Comparison of ENCODE assay signal across 3 cellular contexts in genomic region chr7:50567715-50568261, GRCh38.
A peak's percentile ranks its signal among the peaks of the same experiment; 100 is the strongest.
TF ChIP-seq lines count a peak whose summit lies in the region.

No MANE protein-coding gene starts in this region.

TF ChIP-seq in liver, 16 proteins besides CTCF, POLR2A, EP300 and RAD21 (continued from another document):
- no peak for TF ChIP-seq HNF4G (IDR thresholded peaks at IDR 0.05)
- peak; percentile 25 to 68 for TF ChIP-seq RXRA (IDR thresholded peaks at IDR 0.05)
- no peak for TF ChIP-seq NR2F2 (IDR thresholded peaks at IDR 0.05)
- TF ChIP-seq GABPA (IDR thresholded peaks at IDR 0.05 in 1 of 2, conservative IDR thresholded peaks at IDR 0.05 in 1 of 2): no peak
- TF ChIP-seq ZBTB33 (IDR thresholded peaks at IDR 0.05): no peak
- TF ChIP-seq SP1 (IDR thresholded peaks at IDR 0.05): peak; percentile 9
- no peak for TF ChIP-seq EGR1 (IDR thresholded peaks at IDR 0.05; ENCODE audit: low read depth in 2 of 2)
- no peak for TF ChIP-seq JUND (IDR thresholded peaks at IDR 0.05)
- no peak for TF ChIP-seq YY1 (IDR thresholded peaks at IDR 0.05)
- TF ChIP-seq REST (IDR thresholded peaks at IDR 0.05): no peak

TF ChIP-seq in HepG2, 621 proteins besides CTCF, POLR2A, EP300 and RAD21:
- TF ChIP-seq DMTF1 (CRISPR knock-in tag; IDR thresholded peaks at IDR 0.05) (no peak), ZNF878 (CRISPR knock-in tag; IDR thresholded peaks at IDR 0.05) (no peak), IRF9 (CRISPR knock-in tag; IDR thresholded peaks at IDR 0.05; ENCODE audit: borderline replicate concordance) (no peak), ZNF20 (CRISPR knock-in tag; IDR thresholded peaks at IDR 0.05) (no peak), ZNF354B (CRISPR knock-in tag; IDR thresholded peaks at IDR 0.05) (no peak), ZNF569 (CRISPR knock-in tag; IDR thresholded peaks at IDR 0.05; ENCODE audit: borderline replicate concordance) (no peak), HOXD1 (CRISPR knock-in tag; IDR thresholded peaks at IDR 0.05) (no peak), MAFG (CRISPR knock-in tag; IDR thresholded peaks at IDR 0.05) (no peak), ZNF530 (CRISPR knock-in tag; IDR thresholded peaks at IDR 0.05; ENCODE audit: low read depth) (no peak), ZNF572 (CRISPR knock-in tag; IDR thresholded peaks at IDR 0.05) (no peak), NRL (CRISPR knock-in tag; IDR thresholded peaks at IDR 0.05; ENCODE audit: borderline replicate concordance) (no peak), TCF7 (IDR thresholded peaks at IDR 0.05; ENCODE audit: low read depth) (no peak), EHMT2 (IDR thresholded peaks at IDR 0.05; ENCODE audit: borderline replicate concordance, low read depth, low read length) (no peak), KMT2A (CRISPR knock-in tag; IDR thresholded peaks at IDR 0.05) (no peak), RFX3 (CRISPR knock-in tag; IDR thresholded peaks at IDR 0.05) (no peak), FOSL2 (CRISPR knock-in tag; IDR thresholded peaks at IDR 0.05) (no peak), MIXL1 (CRISPR knock-in tag; IDR thresholded peaks at IDR 0.05) (no peak)

TF ChIP-seq in SK-N-SH treated with all-trans-retinoic acid at 6 μM for 48 hours, 23 proteins besides CTCF, POLR2A, EP300 and RAD21 (continued from another document):
- no peak for TF ChIP-seq PATZ1 (CRISPR knock-in tag; IDR thresholded peaks at IDR 0.05; ENCODE audit: borderline replicate concordance)
- TF ChIP-seq RARB (CRISPR knock-in tag; IDR thresholded peaks at IDR 0.05): no peak
- no peak for TF ChIP-seq ZNF565 (CRISPR knock-in tag; conservative IDR thresholded peaks at IDR 0.05; ENCODE audit: low read depth)
- TF ChIP-seq PPARA (CRISPR knock-in tag; IDR thresholded peaks at IDR 0.05; ENCODE audit: borderline replicate concordance): no peak
- TF ChIP-seq ISL1 (CRISPR knock-in tag; IDR thresholded peaks at IDR 0.05): no peak
- TF ChIP-seq ESRRG (CRISPR knock-in tag; IDR thresholded peaks at IDR 0.05): no peak
- no peak for TF ChIP-seq ZFP30 (CRISPR knock-in tag; IDR thresholded peaks at IDR 0.05)
- no peak for TF ChIP-seq POU6F1 (CRISPR knock-in tag; IDR thresholded peaks at IDR 0.05; ENCODE audit: borderline replicate concordance, low read depth)
- no peak for TF ChIP-seq ZNF8 (CRISPR knock-in tag; IDR thresholded peaks at IDR 0.05)
- TF ChIP-seq CREB5 (CRISPR knock-in tag; IDR thresholded peaks at IDR 0.05; ENCODE audit: low read depth): no peak
- TF ChIP-seq GLIS3 (CRISPR knock-in tag; IDR thresholded peaks at IDR 0.05): no peak
- TF ChIP-seq BACH2 (CRISPR knock-in tag; IDR thresholded peaks at IDR 0.05; ENCODE audit: borderline replicate concordance): no peak
- no peak for TF ChIP-seq TSHZ2 (CRISPR knock-in tag; IDR thresholded peaks at IDR 0.05)
- TF ChIP-seq OSR1 (CRISPR knock-in tag; IDR thresholded peaks at IDR 0.05): no peak
- TF ChIP-seq ARNTL (CRISPR knock-in tag; IDR thresholded peaks at IDR 0.05; ENCODE audit: borderline replicate concordance, low read depth): no peak
- TF ChIP-seq CSDC2 (CRISPR knock-in tag; IDR thresholded peaks at IDR 0.05): no peak
- no peak for TF ChIP-seq CSRNP3 (CRISPR knock-in tag; IDR thresholded peaks at IDR 0.05)
- TF ChIP-seq ZNF70 (CRISPR knock-in tag; IDR thresholded peaks at IDR 0.05): no peak
